7 cellular contexts compared by ENCODE assay signal in genomic region chr2:236180831-236181453, GRCh38. TPM values are rescaled to one million over a fixed set of nuclear protein-coding genes. Genes with fewer than 3 reads are reported as not detected.
DNase-seq lines count a peak whose midpoint lies in the region; ATAC-seq and TF ChIP-seq lines count a peak whose summit lies in the region.

No MANE protein-coding gene starts in this region.

- H3K36me3 ChIP-seq in lower lobe of right lung: no peaks in the 10 kb centered on the region
- no peaks in the 10 kb centered on the region for H3K36me3 ChIP-seq in CD4-positive, alpha-beta memory T cell (ENCODE audit: insufficient read depth, low read length)

- POLR2A ChIA-PET in CD4-positive, alpha-beta memory T cell (lab: Charles Lee; ENCODE audit: partially characterized antibody): no interaction called here

- peaks cover 35 to 39% of the 10 kb centered on the region in 2 donors for H3K27me3 Mint-ChIP-seq in CD4-positive, alpha-beta memory T cell

- H3K4me3 Mint-ChIP-seq in CD4-positive, alpha-beta memory T cell: peak overlapping the region in 1 of 8 donors; percentile 55

- peak overlapping the region in 1 of 7 donors; percentile 15 for H3K27ac Mint-ChIP-seq in CD4-positive, alpha-beta memory T cell

- DNase-seq in ELR (ENCODE audit: low read depth) (peak; percentile 86), Kasumi-1 (lab: John Stamatoyannopoulos, UW) (peak; percentile 5 to 10), RPMI7951 (ENCODE audit: low read depth) (peak; percentile 69), cerebellar cortex (ENCODE audit: low spot score) (peak; percentile 83), lower lobe of right lung (no peak)
- DNase-seq in CD4-positive, alpha-beta memory T cell: no peak

- CTCF ChIA-PET in CD4-positive, alpha-beta memory T cell (lab: Charles Lee; ENCODE audit: partially characterized antibody): interaction anchor here (1.2 to 2.6 kb wide), 4 partner anchors 11 to 415 kb away, joined by 4 to 14 read pairs (median 6); no protein-coding TSS in a partner anchor

- peak in 1 of 2 donors; percentile 54 for ATAC-seq in lower lobe of right lung
- ATAC-seq in GM21619 (IDR thresholded peaks at IDR 0.05; ENCODE audit: unreplicated experiment): no peak

- peaks cover 19% of the 10 kb centered on the region for H3K4me1 ChIP-seq in lower lobe of right lung
- H3K4me1 ChIP-seq in CD4-positive, alpha-beta memory T cell (ENCODE audit: insufficient read depth, low read length): peaks cover 14% of the 10 kb centered on the region

- H3K36me3 Mint-ChIP-seq in CD4-positive, alpha-beta memory T cell: no peaks in the 10 kb centered on the region

- peak; percentile 71 for TF ChIP-seq CTCF in lower lobe of right lung (IDR thresholded peaks at IDR 0.05)

- H3K4me3 ChIP-seq in lower lobe of right lung: no peak overlapping the region
- H3K4me3 ChIP-seq in CD4-positive, alpha-beta memory T cell (ENCODE audit: low read length in 2 of 2): no peak overlapping the region

- peaks cover 57% of the 10 kb centered on the region for H3K27me3 ChIP-seq in lower lobe of right lung (ENCODE audit: low read depth)
- peaks cover 33% of the 10 kb centered on the region for H3K27me3 ChIP-seq in CD4-positive, alpha-beta memory T cell (ENCODE audit: insufficient read depth, low read length)

- no peaks in the 10 kb centered on the region for H3K9me3 ChIP-seq in lower lobe of right lung
- no peaks in the 10 kb centered on the region for H3K9me3 ChIP-seq in CD4-positive, alpha-beta memory T cell (ENCODE audit: control insufficient read depth in 1 of 2, low read length in 2 of 2)

- peaks cover 0 to 9% (median 1%) of the 10 kb centered on the region in 8 donors for H3K9me3 Mint-ChIP-seq in CD4-positive, alpha-beta memory T cell

- intact Hi-C loops in lower lobe of right lung (cut with DNase I): no loop called here
- intact Hi-C loops in CD4-positive, alpha-beta memory T cell (cut with micrococcal nuclease): loop anchor here (1.0 kb wide), 2 partner anchors 402 to 415 kb away; no protein-coding TSS in a partner anchor

- no peak overlapping the region for H3K27ac ChIP-seq in lower lobe of right lung
- H3K27ac ChIP-seq in CD4-positive, alpha-beta memory T cell (ENCODE audit: low read depth, low read length): no peak overlapping the region

- peaks cover 0 to 19% (median 7%) of the 10 kb centered on the region in 4 donors for H3K4me1 Mint-ChIP-seq in CD4-positive, alpha-beta memory T cell

RNA-seq across cellular contexts. Expression of gene GBX2, which starts 12.8 kb away (rescaled TPM):
- 0.24 TPM in 1 of 2 replicates, not detected in the other for total RNA-seq in RPMI7951 (2014; rRNA removed; shearing (Covaris generic))
- total RNA-seq in lower lobe of right lung: not detected
- not detected for total RNA-seq in CD4-positive, alpha-beta memory T cell
- not detected for polyA plus RNA-seq in CD4-positive, alpha-beta memory T cell

Comparison
In these comparisons a context has a peak if more than half of its experiments do, and no peak if none do; other contexts are left out.
1. DNase-seq: peak in ELR (single experiment), Kasumi-1 (2 of 2), RPMI7951 (single experiment) and cerebellar cortex (single experiment); none in lower lobe of right lung (single experiment) and CD4-positive, alpha-beta memory T cell (0 of 5).